Comparison of ENCODE assay signal across 22 cellular contexts in the genomic region with DNA sequence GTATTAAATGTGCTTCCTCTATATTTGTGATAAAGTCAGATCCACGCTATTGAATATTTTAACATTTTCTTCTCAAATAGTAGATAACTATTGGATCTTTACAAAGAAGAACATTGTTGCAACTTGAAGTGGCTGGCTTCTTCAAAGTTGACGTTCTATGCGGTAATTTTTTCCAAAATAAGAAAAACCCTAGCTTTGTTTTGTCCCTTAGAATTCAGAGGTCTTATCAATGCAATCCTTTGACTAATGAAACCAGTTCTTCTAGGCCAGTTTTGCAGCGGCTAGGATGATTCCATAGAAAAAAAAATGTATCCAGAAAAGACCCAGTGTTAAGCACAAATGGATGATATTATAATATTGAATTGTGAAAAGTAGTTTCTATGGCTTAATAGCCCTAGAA.
DNase-seq lines count a peak whose midpoint lies in the region; ATAC-seq and TF ChIP-seq lines count a peak whose summit lies in the region.
"Had no signal": no experiment of that assay in that cellular context is flagged by ENCODE, and none has a peak within 500 bp of the region (broad histone marks: within the 10 kb centered on the region; RNA-seq: fewer than 3 reads in every experiment).

No MANE protein-coding gene starts in this region.

- no peak for TF ChIP-seq CTCF in SK-N-SH (IDR thresholded peaks at IDR 0.05)

- no peaks in the 10 kb centered on the region for H3K27me3 ChIP-seq in SK-N-SH (ENCODE audit: insufficient read depth)
- H3K27me3 ChIP-seq: BLaER1 treated with 17β-estradiol and CSF1 and Interleukin-3, amounts not matched to agents 10 nM and 100 nM had no signal

- H3K36me3 Mint-ChIP-seq in natural killer cell treated with Interleukin-12 subunit alpha and Interleukin-12 subunit beta and Interleukin-15 and Interleukin-18, amount 100 ng/mL, for 72 hours = peaks cover 20% of the 10 kb centered on the region

- 0 out of 2 replicates have a peak, but pooled peaks cover 4% of the 10 kb centered on the region for H3K9me2 ChIP-seq in SK-N-SH

- TF ChIP-seq RAD21 in SK-N-SH (IDR thresholded peaks at IDR 0.05; ENCODE audit: low read length) = no peak

- POLR2A ChIA-PET in SK-N-SH (lab: Yijun Ruan, JAX) = no interaction called here

- CTCF ChIA-PET in SK-N-SH (lab: Yijun Ruan, JAX) = no interaction called here

- no peak overlapping the region for H3K4me3 ChIP-seq in SK-N-SH (ENCODE audit: low read depth in 2 of 2, low read length in 1 of 2)
- H3K4me3 ChIP-seq: A549; BLaER1 treated with 17β-estradiol and CSF1 and Interleukin-3, amounts not matched to agents 10 nM and 100 nM; GM12878 had no signal

- peaks cover 18% of the 10 kb centered on the region for H3F3A ChIP-seq in SK-N-SH (replicated peaks; ENCODE audit: insufficient read depth)

- H3K27me3 Mint-ChIP-seq in natural killer cell treated with Interleukin-12 subunit alpha and Interleukin-12 subunit beta and Interleukin-15 and Interleukin-18, amount 100 ng/mL, for 72 hours = no peaks in the 10 kb centered on the region
- H3K27me3 Mint-ChIP-seq: B cell; CD4-positive, alpha-beta T cell had no signal

- peaks cover 0 to 4% of the 10 kb centered on the region in 2 experiments; a peak in 1 of 4 replicates for H3K4me1 ChIP-seq in SK-N-SH (ENCODE audit: control insufficient read depth in 1 of 2, insufficient read depth in 2 of 2, low read depth in 1 of 2, low read length in 1 of 2)
- H3K4me1 ChIP-seq: A549 had no signal

- H3K9me3 ChIP-seq in SK-N-SH = no peaks in the 10 kb centered on the region
- H3K9me3 ChIP-seq: A549 had no signal

- TF ChIP-seq EP300 in SK-N-SH (IDR thresholded peaks at IDR 0.05; ENCODE audit: borderline replicate concordance in 1 of 2, low read depth in 1 of 2, low read length in 1 of 2) = no peak

- DNase-seq in COLO829 (ENCODE audit: low spot score) (peak; percentile 84), SK-MEL-5 (ENCODE audit: low read depth, low spot score) (peak; percentile 59), foreskin melanocyte (peak; percentile 76), SK-N-SH (no peak)
- no peak for DNase-seq in activated T-cell treated with anti-CD3 and anti-CD28 coated beads, Interleukin-2, amount 50 U/mL, for 48 hours
- DNase-seq in natural killer cell treated with Interleukin-12 subunit alpha and Interleukin-12 subunit beta and Interleukin-15 and Interleukin-18, amount 100 ng/mL, for 72 hours (ENCODE audit: low spot score) = no peak
- DNase-seq: AML-193; CD4-positive, alpha-beta T cell; CD8-positive, alpha-beta T cell; COR-L47; DMS 273 treated with DMSO at 0.1 percent for 48 hours; DMS153; DMS53; DMS79; DND-41; GDM1 had no signal

- H3K27ac ChIP-seq in SK-N-SH (ENCODE audit: low read depth in 2 of 2, low read length in 1 of 2) = peak overlapping the region in 1 of 2 experiments; percentile 47; a peak in 1 of 4 replicates
- H3K27ac ChIP-seq: 22Rv1; A549; BLaER1 treated with 17β-estradiol and CSF1 and Interleukin-3, amounts not matched to agents 10 nM and 100 nM; C4-2B had no signal

- no peak overlapping the region for H3K4me2 ChIP-seq in SK-N-SH
- H3K4me2 ChIP-seq: A549; BLaER1 treated with 17β-estradiol and CSF1 and Interleukin-3, amounts not matched to agents 10 nM and 100 nM had no signal

- peaks cover 2 to 7% of the 10 kb centered on the region in 2 donors for H3K4me1 Mint-ChIP-seq in natural killer cell treated with Interleukin-12 subunit alpha and Interleukin-12 subunit beta and Interleukin-15 and Interleukin-18, amount 100 ng/mL, for 72 hours (ENCODE audit: low read depth in 2 of 2)

- peaks cover 42 to 85% of the 10 kb centered on the region in 2 experiments for H3K36me3 ChIP-seq in SK-N-SH (replicated peaks in 1 of 2; ENCODE audit: control insufficient read depth in 1 of 2, insufficient read depth in 2 of 2, low read length in 1 of 2)

- WGBS in SK-N-SH (ENCODE audit: low lambda C conversion rate) = 95% methylated on average over 4 of the region's 4 CpGs

- in situ Hi-C loops in SK-MEL-5 (cut with HindIII; ENCODE audit: low pct_unique_long_range_greater_than_20kb, low sequenced_read_pairs) = no loop called here

- H4K20me1 ChIP-seq in SK-N-SH (ENCODE audit: insufficient read depth) = peaks cover 14% of the 10 kb centered on the region; the same call in 1 of the 2 replicates

- H3K9ac ChIP-seq in SK-N-SH = no peak overlapping the region
- H3K9ac ChIP-seq: BLaER1 treated with 17β-estradiol and CSF1 and Interleukin-3, amounts not matched to agents 10 nM and 100 nM had no signal

- no peak for ATAC-seq in natural killer cell treated with Interleukin-12 subunit alpha and Interleukin-12 subunit beta and Interleukin-15 and Interleukin-18, amount 100 ng/mL, for 72 hours
- ATAC-seq: A549; CD8-positive, alpha-beta T cell; GM12878 had no signal

- H3K79me2 ChIP-seq in SK-N-SH (ENCODE audit: insufficient read depth) = peaks cover 50% of the 10 kb centered on the region

- H3K27ac Mint-ChIP-seq in natural killer cell treated with Interleukin-12 subunit alpha and Interleukin-12 subunit beta and Interleukin-15 and Interleukin-18, amount 100 ng/mL, for 72 hours = no peak overlapping the region
- H3K27ac Mint-ChIP-seq: B cell; CD4-positive, alpha-beta T cell; CD8-positive, alpha-beta T cell had no signal

- H3K4me3 Mint-ChIP-seq in natural killer cell treated with Interleukin-12 subunit alpha and Interleukin-12 subunit beta and Interleukin-15 and Interleukin-18, amount 100 ng/mL, for 72 hours = no peak overlapping the region
- H3K4me3 Mint-ChIP-seq: B cell; CD4-positive, alpha-beta T cell; CD8-positive, alpha-beta T cell had no signal

- no peak overlapping the region for H2AFZ ChIP-seq in SK-N-SH (ENCODE audit: low read depth)

- peaks cover 2% of the 10 kb centered on the region for H3K9me3 Mint-ChIP-seq in natural killer cell treated with Interleukin-12 subunit alpha and Interleukin-12 subunit beta and Interleukin-15 and Interleukin-18, amount 100 ng/mL, for 72 hours
- H3K9me3 Mint-ChIP-seq: CD4-positive, alpha-beta T cell; CD8-positive, alpha-beta T cell had no signal

TF ChIP-seq in SK-N-SH, 30 proteins besides CTCF, POLR2A, EP300 and RAD21 (continues in another document):
- TF ChIP-seq TEAD4 (IDR thresholded peaks at IDR 0.05; ENCODE audit: borderline replicate concordance, insufficient read depth) (no peak), RCOR1 (IDR thresholded peaks at IDR 0.05; ENCODE audit: low read length) (no peak), TAF1 (IDR thresholded peaks at IDR 0.05; ENCODE audit: borderline replicate concordance, low read depth, low read length) (no peak), PBX3 (IDR thresholded peaks at IDR 0.05) (no peak), FOXM1 (IDR thresholded peaks at IDR 0.05; ENCODE audit: low read depth) (no peak), CHD2 (IDR thresholded peaks at IDR 0.05; ENCODE audit: low read length, partially characterized antibody) (no peak), POLR2AphosphoS5 (IDR thresholded peaks at IDR 0.05; ENCODE audit: low read depth, low read length) (no peak), MXI1 (IDR thresholded peaks at IDR 0.05; ENCODE audit: low read depth, low read length) (no peak), SIN3A (IDR thresholded peaks at IDR 0.05; ENCODE audit: borderline replicate concordance, low read depth, low read length) (no peak), FOXJ3 (CRISPR knock-in tag; IDR thresholded peaks at IDR 0.05) (no peak), SMC3 (IDR thresholded peaks at IDR 0.05; ENCODE audit: low read depth, low read length) (no peak), JUND (IDR thresholded peaks at IDR 0.05) (no peak), USF1 (IDR thresholded peaks at IDR 0.05; ENCODE audit: borderline replicate concordance, low read depth) (no peak), EZH2phosphoT487 (IDR thresholded peaks at IDR 0.05; ENCODE audit: borderline replicate concordance, low read depth) (no peak), ZBTB33 (IDR thresholded peaks at IDR 0.05; ENCODE audit: borderline replicate concordance, low read depth) (no peak), ELF1 (IDR thresholded peaks at IDR 0.05) (no peak)
- TF ChIP-seq, protein P1, sequence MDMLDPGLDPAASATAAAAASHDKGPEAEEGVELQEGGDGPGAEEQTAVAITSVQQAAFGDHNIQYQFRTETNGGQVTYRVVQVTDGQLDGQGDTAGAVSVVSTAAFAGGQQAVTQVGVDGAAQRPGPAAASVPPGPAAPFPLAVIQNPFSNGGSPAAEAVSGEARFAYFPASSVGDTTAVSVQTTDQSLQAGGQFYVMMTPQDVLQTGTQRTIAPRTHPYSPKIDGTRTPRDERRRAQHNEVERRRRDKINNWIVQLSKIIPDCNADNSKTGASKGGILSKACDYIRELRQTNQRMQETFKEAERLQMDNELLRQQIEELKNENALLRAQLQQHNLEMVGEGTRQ (IDR thresholded peaks at IDR 0.05; ENCODE audit: borderline replicate concordance, low read depth, low read length) = no peak

Comparison
In these comparisons a context has a peak if more than half of its experiments do, and no peak if none do; other contexts are left out.
1. DNase-seq: peak in COLO829 (single experiment), SK-MEL-5 (single experiment) and foreskin melanocyte (single experiment); none in activated T-cell treated with anti-CD3 and anti-CD28 coated beads, Interleukin-2, amount 50 U/mL, for 48 hours (0 of 2), SK-N-SH (single experiment) and natural killer cell treated with Interleukin-12 subunit alpha and Interleukin-12 subunit beta and Interleukin-15 and Interleukin-18, amount 100 ng/mL, for 72 hours (single experiment).